In the genomic region with DNA sequence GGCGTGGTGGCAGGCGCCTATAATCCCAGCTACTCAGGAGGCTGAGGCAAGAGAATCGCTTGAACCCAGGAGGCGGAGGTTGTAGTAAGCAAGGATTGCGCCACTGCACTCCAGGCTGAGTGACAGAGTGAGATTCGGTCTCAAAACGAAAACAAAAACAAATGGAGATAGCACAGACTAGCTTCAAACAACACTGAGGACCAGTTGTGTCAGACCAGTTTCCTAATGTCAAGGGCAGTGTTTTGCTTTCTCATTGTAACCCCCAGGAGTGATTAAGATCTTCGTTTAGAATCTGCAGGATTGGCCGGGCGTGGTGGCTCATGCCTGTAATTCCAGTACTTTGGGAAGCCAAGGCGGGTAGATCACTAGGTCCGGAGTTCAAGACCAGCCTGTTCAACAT, we compare ENCODE assay signal across 1 cellular context.
TF ChIP-seq lines count a peak whose summit lies in the region.

No MANE protein-coding gene starts in this region.

TF ChIP-seq in HepG2, 621 proteins besides CTCF, POLR2A, EP300 and RAD21 (continued from another document and continues in another):
- TF ChIP-seq, protein P1, sequence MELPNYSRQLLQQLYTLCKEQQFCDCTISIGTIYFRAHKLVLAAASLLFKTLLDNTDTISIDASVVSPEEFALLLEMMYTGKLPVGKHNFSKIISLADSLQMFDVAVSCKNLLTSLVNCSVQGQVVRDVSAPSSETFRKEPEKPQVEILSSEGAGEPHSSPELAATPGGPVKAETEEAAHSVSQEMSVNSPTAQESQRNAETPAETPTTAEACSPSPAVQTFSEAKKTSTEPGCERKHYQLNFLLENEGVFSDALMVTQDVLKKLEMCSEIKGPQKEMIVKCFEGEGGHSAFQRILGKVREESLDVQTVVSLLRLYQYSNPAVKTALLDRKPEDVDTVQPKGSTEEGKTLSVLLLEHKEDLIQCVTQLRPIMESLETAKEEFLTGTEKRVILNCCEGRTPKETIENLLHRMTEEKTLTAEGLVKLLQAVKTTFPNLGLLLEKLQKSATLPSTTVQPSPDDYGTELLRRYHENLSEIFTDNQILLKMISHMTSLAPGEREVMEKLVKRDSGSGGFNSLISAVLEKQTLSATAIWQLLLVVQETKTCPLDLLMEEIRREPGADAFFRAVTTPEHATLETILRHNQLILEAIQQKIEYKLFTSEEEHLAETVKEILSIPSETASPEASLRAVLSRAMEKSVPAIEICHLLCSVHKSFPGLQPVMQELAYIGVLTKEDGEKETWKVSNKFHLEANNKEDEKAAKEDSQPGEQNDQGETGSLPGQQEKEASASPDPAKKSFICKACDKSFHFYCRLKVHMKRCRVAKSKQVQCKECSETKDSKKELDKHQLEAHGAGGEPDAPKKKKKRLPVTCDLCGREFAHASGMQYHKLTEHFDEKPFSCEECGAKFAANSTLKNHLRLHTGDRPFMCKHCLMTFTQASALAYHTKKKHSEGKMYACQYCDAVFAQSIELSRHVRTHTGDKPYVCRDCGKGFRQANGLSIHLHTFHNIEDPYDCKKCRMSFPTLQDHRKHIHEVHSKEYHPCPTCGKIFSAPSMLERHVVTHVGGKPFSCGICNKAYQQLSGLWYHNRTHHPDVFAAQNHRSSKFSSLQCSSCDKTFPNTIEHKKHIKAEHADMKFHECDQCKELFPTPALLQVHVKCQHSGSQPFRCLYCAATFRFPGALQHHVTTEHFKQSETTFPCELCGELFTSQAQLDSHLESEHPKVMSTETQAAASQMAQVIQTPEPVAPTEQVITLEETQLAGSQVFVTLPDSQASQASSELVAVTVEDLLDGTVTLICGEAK (IDR thresholded peaks at IDR 0.05), result no peak
- TF ChIP-seq, protein P1 (CRISPR knock-in tag; IDR thresholded peaks at IDR 0.05), result no peak
- no peak for TF ChIP-seq BHLHE40 (IDR thresholded peaks at IDR 0.05; ENCODE audit: low read length)
- TF ChIP-seq FOXP1 (IDR thresholded peaks at IDR 0.05), result no peak
- TF ChIP-seq FOXP1 (CRISPR knock-in tag; IDR thresholded peaks at IDR 0.05), result peak; percentile 49; the same call in 1 of the 2 replicates
- TF ChIP-seq AFF4 (CRISPR knock-in tag; IDR thresholded peaks at IDR 0.05), result no peak
- peak; percentile 7; the same call in 1 of the 2 replicates for TF ChIP-seq ZNF362 (CRISPR knock-in tag; IDR thresholded peaks at IDR 0.05; ENCODE audit: borderline replicate concordance)
- 0 out of 2 replicates have a peak, but pooled peaks have one; percentile 67 for TF ChIP-seq TSC22D2 (CRISPR knock-in tag; IDR thresholded peaks at IDR 0.05; ENCODE audit: borderline replicate concordance)
- no peak for TF ChIP-seq CCDC6 (CRISPR knock-in tag; IDR thresholded peaks at IDR 0.05)
- TF ChIP-seq, protein P2, sequence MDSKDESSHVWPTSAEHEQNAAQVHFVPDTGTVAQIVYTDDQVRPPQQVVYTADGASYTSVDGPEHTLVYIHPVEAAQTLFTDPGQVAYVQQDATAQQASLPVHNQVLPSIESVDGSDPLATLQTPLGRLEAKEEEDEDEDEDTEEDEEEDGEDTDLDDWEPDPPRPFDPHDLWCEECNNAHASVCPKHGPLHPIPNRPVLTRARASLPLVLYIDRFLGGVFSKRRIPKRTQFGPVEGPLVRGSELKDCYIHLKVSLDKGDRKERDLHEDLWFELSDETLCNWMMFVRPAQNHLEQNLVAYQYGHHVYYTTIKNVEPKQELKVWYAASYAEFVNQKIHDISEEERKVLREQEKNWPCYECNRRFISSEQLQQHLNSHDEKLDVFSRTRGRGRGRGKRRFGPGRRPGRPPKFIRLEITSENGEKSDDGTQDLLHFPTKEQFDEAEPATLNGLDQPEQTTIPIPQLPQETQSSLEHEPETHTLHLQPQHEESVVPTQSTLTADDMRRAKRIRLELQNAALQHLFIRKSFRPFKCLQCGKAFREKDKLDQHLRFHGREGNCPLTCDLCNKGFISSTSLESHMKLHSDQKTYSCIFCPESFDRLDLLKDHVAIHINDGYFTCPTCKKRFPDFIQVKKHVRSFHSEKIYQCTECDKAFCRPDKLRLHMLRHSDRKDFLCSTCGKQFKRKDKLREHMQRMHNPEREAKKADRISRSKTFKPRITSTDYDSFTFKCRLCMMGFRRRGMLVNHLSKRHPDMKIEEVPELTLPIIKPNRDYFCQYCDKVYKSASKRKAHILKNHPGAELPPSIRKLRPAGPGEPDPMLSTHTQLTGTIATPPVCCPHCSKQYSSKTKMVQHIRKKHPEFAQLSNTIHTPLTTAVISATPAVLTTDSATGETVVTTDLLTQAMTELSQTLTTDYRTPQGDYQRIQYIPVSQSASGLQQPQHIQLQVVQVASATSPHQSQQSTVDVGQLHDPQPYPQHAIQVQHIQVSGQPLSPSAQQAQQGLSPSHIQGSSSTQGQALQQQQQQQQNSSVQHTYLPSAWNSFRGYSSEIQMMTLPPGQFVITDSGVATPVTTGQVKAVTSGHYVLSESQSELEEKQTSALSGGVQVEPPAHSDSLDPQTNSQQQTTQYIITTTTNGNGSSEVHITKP (CRISPR knock-in tag; IDR thresholded peaks at IDR 0.05; ENCODE audit: low read depth), result 0 out of 2 replicates have a peak, but pooled peaks have one; percentile 23
- TF ChIP-seq ADNP (CRISPR knock-in tag; IDR thresholded peaks at IDR 0.05), result peak; percentile 54
- no peak for TF ChIP-seq ATF5 (CRISPR knock-in tag; IDR thresholded peaks at IDR 0.05; ENCODE audit: low read depth)
- TF ChIP-seq SOX6 (IDR thresholded peaks at IDR 0.05), result no peak
- TF ChIP-seq SOX6 (CRISPR knock-in tag; IDR thresholded peaks at IDR 0.05), result 0 out of 2 replicates have a peak, but pooled peaks have one; percentile 48
- TF ChIP-seq KDM1A (CRISPR knock-in tag; IDR thresholded peaks at IDR 0.05), result peak; percentile 48; the same call in 1 of the 2 replicates
- no peak for TF ChIP-seq ZNF20 (CRISPR knock-in tag; IDR thresholded peaks at IDR 0.05)
- 0 out of 2 replicates have a peak, but pooled peaks have one; percentile 18 for TF ChIP-seq PITX1 (CRISPR knock-in tag; IDR thresholded peaks at IDR 0.05)
- TF ChIP-seq ZNF788 (CRISPR knock-in tag; IDR thresholded peaks at IDR 0.05; ENCODE audit: borderline replicate concordance), result no peak
- TF ChIP-seq, protein P3, sequence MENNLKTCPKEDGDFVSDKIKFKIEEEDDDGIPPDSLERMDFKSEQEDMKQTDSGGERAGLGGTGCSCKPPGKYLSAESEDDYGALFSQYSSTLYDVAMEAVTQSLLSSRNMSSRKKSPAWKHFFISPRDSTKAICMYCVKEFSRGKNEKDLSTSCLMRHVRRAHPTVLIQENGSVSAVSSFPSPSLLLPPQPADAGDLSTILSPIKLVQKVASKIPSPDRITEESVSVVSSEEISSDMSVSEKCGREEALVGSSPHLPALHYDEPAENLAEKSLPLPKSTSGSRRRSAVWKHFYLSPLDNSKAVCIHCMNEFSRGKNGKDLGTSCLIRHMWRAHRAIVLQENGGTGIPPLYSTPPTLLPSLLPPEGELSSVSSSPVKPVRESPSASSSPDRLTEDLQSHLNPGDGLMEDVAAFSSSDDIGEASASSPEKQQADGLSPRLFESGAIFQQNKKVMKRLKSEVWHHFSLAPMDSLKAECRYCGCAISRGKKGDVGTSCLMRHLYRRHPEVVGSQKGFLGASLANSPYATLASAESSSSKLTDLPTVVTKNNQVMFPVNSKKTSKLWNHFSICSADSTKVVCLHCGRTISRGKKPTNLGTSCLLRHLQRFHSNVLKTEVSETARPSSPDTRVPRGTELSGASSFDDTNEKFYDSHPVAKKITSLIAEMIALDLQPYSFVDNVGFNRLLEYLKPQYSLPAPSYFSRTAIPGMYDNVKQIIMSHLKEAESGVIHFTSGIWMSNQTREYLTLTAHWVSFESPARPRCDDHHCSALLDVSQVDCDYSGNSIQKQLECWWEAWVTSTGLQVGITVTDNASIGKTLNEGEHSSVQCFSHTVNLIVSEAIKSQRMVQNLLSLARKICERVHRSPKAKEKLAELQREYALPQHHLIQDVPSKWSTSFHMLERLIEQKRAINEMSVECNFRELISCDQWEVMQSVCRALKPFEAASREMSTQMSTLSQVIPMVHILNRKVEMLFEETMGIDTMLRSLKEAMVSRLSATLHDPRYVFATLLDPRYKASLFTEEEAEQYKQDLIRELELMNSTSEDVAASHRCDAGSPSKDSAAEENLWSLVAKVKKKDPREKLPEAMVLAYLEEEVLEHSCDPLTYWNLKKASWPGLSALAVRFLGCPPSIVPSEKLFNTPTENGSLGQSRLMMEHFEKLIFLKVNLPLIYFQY (CRISPR knock-in tag; IDR thresholded peaks at IDR 0.05; ENCODE audit: borderline replicate concordance), result no peak
- TF ChIP-seq ZFP36L1 (CRISPR knock-in tag; IDR thresholded peaks at IDR 0.05), result 0 out of 2 replicates have a peak, but pooled peaks have one; percentile 35
- peak; percentile 25; the same call in 1 of the 2 replicates for TF ChIP-seq FOSL2 (CRISPR knock-in tag; IDR thresholded peaks at IDR 0.05)
- TF ChIP-seq ZNF746 (CRISPR knock-in tag; IDR thresholded peaks at IDR 0.05), result no peak
- 0 out of 2 replicates have a peak, but pooled peaks have one; percentile 53 for TF ChIP-seq ZNF331 (CRISPR knock-in tag; IDR thresholded peaks at IDR 0.05)
- no peak for TF ChIP-seq GZF1 (CRISPR knock-in tag; IDR thresholded peaks at IDR 0.05)
